ENCODE assay signal across 1 cellular context in genomic region chr17:40442392-40443195, GRCh38.
TF ChIP-seq lines count a peak whose summit lies in the region.

No MANE protein-coding gene starts in this region.

TF ChIP-seq in GM23338, 12 proteins besides CTCF, POLR2A, EP300 and RAD21 (continued from another document):
- TF ChIP-seq, protein P1, sequence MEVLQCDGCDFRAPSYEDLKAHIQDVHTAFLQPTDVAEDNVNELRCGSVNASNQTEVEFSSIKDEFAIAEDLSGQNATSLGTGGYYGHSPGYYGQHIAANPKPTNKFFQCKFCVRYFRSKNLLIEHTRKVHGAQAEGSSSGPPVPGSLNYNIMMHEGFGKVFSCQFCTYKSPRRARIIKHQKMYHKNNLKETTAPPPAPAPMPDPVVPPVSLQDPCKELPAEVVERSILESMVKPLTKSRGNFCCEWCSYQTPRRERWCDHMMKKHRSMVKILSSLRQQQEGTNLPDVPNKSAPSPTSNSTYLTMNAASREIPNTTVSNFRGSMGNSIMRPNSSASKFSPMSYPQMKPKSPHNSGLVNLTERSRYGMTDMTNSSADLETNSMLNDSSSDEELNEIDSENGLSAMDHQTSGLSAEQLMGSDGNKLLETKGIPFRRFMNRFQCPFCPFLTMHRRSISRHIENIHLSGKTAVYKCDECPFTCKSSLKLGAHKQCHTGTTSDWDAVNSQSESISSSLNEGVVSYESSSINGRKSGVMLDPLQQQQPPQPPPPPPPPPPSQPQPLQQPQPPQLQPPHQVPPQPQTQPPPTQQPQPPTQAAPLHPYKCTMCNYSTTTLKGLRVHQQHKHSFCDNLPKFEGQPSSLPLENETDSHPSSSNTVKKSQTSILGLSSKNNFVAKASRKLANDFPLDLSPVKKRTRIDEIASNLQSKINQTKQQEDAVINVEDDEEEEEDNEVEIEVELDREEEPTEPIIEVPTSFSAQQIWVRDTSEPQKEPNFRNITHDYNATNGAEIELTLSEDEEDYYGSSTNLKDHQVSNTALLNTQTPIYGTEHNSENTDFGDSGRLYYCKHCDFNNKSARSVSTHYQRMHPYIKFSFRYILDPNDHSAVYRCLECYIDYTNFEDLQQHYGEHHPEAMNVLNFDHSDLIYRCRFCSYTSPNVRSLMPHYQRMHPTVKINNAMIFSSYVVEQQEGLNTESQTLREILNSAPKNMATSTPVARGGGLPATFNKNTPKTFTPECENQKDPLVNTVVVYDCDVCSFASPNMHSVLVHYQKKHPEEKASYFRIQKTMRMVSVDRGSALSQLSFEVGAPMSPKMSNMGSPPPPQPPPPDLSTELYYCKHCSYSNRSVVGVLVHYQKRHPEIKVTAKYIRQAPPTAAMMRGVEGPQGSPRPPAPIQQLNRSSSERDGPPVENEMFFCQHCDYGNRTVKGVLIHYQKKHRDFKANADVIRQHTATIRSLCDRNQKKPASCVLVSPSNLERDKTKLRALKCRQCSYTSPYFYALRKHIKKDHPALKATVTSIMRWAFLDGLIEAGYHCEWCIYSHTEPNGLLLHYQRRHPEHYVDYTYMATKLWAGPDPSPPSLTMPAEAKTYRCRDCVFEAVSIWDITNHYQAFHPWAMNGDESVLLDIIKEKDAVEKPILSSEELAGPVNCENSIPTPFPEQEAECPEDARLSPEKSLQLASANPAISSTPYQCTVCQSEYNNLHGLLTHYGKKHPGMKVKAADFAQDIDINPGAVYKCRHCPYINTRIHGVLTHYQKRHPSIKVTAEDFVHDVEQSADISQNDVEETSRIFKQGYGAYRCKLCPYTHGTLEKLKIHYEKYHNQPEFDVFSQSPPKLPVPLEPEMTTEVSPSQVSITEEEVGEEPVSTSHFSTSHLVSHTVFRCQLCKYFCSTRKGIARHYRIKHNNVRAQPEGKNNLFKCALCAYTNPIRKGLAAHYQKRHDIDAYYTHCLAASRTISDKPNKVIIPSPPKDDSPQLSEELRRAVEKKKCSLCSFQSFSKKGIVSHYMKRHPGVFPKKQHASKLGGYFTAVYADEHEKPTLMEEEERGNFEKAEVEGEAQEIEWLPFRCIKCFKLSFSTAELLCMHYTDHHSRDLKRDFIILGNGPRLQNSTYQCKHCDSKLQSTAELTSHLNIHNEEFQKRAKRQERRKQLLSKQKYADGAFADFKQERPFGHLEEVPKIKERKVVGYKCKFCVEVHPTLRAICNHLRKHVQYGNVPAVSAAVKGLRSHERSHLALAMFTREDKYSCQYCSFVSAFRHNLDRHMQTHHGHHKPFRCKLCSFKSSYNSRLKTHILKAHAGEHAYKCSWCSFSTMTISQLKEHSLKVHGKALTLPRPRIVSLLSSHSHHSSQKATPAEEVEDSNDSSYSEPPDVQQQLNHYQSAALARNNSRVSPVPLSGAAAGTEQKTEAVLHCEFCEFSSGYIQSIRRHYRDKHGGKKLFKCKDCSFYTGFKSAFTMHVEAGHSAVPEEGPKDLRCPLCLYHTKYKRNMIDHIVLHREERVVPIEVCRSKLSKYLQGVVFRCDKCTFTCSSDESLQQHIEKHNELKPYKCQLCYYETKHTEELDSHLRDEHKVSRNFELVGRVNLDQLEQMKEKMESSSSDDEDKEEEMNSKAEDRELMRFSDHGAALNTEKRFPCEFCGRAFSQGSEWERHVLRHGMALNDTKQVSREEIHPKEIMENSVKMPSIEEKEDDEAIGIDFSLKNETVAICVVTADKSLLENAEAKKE (CRISPR knock-in tag; IDR thresholded peaks at IDR 0.05) = no peak
- TF ChIP-seq NANOG (IDR thresholded peaks at IDR 0.05; ENCODE audit: borderline replicate concordance) = no peak
- TF ChIP-seq ETS1 (IDR thresholded peaks at IDR 0.05) = no peak
